Comparison of ENCODE assay signal across 8 cellular contexts in the genomic region with DNA sequence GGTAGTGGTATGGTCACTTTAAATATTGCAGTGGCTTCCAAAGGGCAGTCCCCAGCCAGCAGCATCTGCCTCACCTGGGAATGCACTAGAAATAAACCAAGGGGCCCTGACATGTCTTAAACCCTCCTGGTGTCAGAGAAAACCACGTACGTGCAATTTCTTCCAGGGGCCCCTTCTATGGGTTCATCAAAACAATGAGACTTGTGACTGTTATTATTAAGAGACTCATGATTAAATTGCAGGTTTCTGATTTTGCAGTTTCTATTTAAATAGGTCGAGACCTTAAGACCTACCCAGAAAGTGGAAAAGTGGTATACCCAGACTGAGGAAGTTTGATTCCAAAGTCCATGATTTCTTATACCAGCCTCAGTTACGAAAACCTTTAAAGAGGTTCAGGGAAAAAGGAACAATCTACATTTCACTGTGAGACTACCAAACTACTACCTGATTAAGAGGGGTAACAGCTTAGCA. TPM values are rescaled to one million over a fixed set of nuclear protein-coding genes. Genes with fewer than 3 reads are reported as not detected.
DNase-seq lines count a peak whose midpoint lies in the region; ATAC-seq and TF ChIP-seq lines count a peak whose summit lies in the region.

No MANE protein-coding gene starts in this region.

- no peaks in the 10 kb centered on the region for H3K9me3 ChIP-seq in iPS DF 6.9 (ENCODE audit: control insufficient read depth, insufficient read depth, low read length)

- H3K4me1 ChIP-seq in iPS DF 6.9 (ENCODE audit: control insufficient read depth, insufficient read depth, low read length) = no peaks in the 10 kb centered on the region

- peaks cover 29% of the 10 kb centered on the region; the same call in 1 of the 2 replicates for H3K36me3 ChIP-seq in iPS DF 6.9 (ENCODE audit: control insufficient read depth, insufficient read depth, low read length)

- DNase-seq in activated CD4-positive, alpha-beta T cell treated with anti-CD3 and anti-CD28 coated beads, Interleukin-2, amount 10 ng/mL, durations not matched to agents 7 days and 5 days = no peak
- no peak for DNase-seq in activated CD4-positive, alpha-beta T cell treated with anti-CD3 and anti-CD28 coated beads, Interleukin-2, amount 50 U/mL, for 4 hours
- DNase-seq in iPS DF 6.9 (ENCODE audit: low read depth, low spot score) (no peak), mucosa of gallbladder (ENCODE audit: low spot score) (no peak), hepatic stellate cell (ENCODE audit: low spot score) (no peak)
- DNase-seq in stimulated activated naive CD8-positive, alpha-beta T cell treated with anti-CD3 and anti-CD28 coated beads, Interleukin-15, amount 100 ng/mL, for 72 hours = no peak
- no peak for DNase-seq in stimulated activated CD4-positive, alpha-beta T cell treated with anti-CD3 and anti-CD28 coated beads, Interleukin-4, amount 100 ng/mL, for 1 hour

- peaks cover 78% of the 10 kb centered on the region for H3K4me1 Mint-ChIP-seq in activated CD4-positive, alpha-beta T cell treated with anti-CD3 and anti-CD28 coated beads, Interleukin-2, amount 10 ng/mL, durations not matched to agents 7 days and 5 days
- peaks cover 89% of the 10 kb centered on the region for H3K4me1 Mint-ChIP-seq in stimulated activated naive CD8-positive, alpha-beta T cell treated with anti-CD3 and anti-CD28 coated beads, Interleukin-15, amount 100 ng/mL, for 72 hours

- no peak overlapping the region for H3K27ac ChIP-seq in iPS DF 6.9 (ENCODE audit: low read length)

- no peak for ATAC-seq in stimulated activated naive CD8-positive, alpha-beta T cell treated with anti-CD3 and anti-CD28 coated beads, Interleukin-15, amount 100 ng/mL, for 72 hours

- no peaks in the 10 kb centered on the region for H3K9me3 Mint-ChIP-seq in activated CD4-positive, alpha-beta T cell treated with anti-CD3 and anti-CD28 coated beads, Interleukin-2, amount 10 ng/mL, durations not matched to agents 7 days and 5 days
- no peaks in the 10 kb centered on the region for H3K9me3 Mint-ChIP-seq in stimulated activated naive CD8-positive, alpha-beta T cell treated with anti-CD3 and anti-CD28 coated beads, Interleukin-15, amount 100 ng/mL, for 72 hours

- H3K27ac Mint-ChIP-seq in activated CD4-positive, alpha-beta T cell treated with anti-CD3 and anti-CD28 coated beads, Interleukin-2, amount 10 ng/mL, durations not matched to agents 7 days and 5 days = peak overlapping the region; percentile 98
- peak overlapping the region; percentile 98 to 100 for H3K27ac Mint-ChIP-seq in stimulated activated naive CD8-positive, alpha-beta T cell treated with anti-CD3 and anti-CD28 coated beads, Interleukin-15, amount 100 ng/mL, for 72 hours

- peak overlapping the region; percentile 99 for H3K4me3 Mint-ChIP-seq in activated CD4-positive, alpha-beta T cell treated with anti-CD3 and anti-CD28 coated beads, Interleukin-2, amount 10 ng/mL, durations not matched to agents 7 days and 5 days
- peak overlapping the region; percentile 98 to 100 for H3K4me3 Mint-ChIP-seq in stimulated activated naive CD8-positive, alpha-beta T cell treated with anti-CD3 and anti-CD28 coated beads, Interleukin-15, amount 100 ng/mL, for 72 hours

- WGBS in iPS DF 6.9 (ENCODE audit: insufficient coverage, insufficient read length) = no CpG with 5 or more reads among the region's 4 CpGs

- no peaks in the 10 kb centered on the region for H3K27me3 Mint-ChIP-seq in activated CD4-positive, alpha-beta T cell treated with anti-CD3 and anti-CD28 coated beads, Interleukin-2, amount 10 ng/mL, durations not matched to agents 7 days and 5 days
- H3K27me3 Mint-ChIP-seq in stimulated activated naive CD8-positive, alpha-beta T cell treated with anti-CD3 and anti-CD28 coated beads, Interleukin-15, amount 100 ng/mL, for 72 hours = no peaks in the 10 kb centered on the region

- CTCF ChIA-PET in activated CD4-positive, alpha-beta T cell treated with anti-CD3 and anti-CD28 coated beads, Interleukin-2, amount 10 ng/mL, durations not matched to agents 7 days and 5 days (lab: Charles Lee) = interaction anchor here (0.9 to 2.0 kb wide), 5 partner anchors 8 to 154 kb away, joined by 3 to 13 read pairs (median 3); a partner anchor contains a TSS

- peaks cover 70% of the 10 kb centered on the region for H3K36me3 Mint-ChIP-seq in activated CD4-positive, alpha-beta T cell treated with anti-CD3 and anti-CD28 coated beads, Interleukin-2, amount 10 ng/mL, durations not matched to agents 7 days and 5 days (ENCODE audit: low read depth)

- POLR2A ChIA-PET in activated CD4-positive, alpha-beta T cell treated with anti-CD3 and anti-CD28 coated beads, Interleukin-2, amount 10 ng/mL, durations not matched to agents 7 days and 5 days (lab: Charles Lee) = interaction anchor here (0.6 kb wide), 1 partner anchor 201 kb away, joined by 3 read pairs; no protein-coding TSS in a partner anchor

- TF ChIP-seq CTCF in WI38 (IDR thresholded peaks at IDR 0.05; ENCODE audit: low read depth, low read length) = no peak

- H3K4me3 ChIP-seq in WI38 (ENCODE audit: low read depth, low read length) = peak overlapping the region; percentile 70
- H3K4me3 ChIP-seq in iPS DF 6.9 (ENCODE audit: low read length) = peak overlapping the region; percentile 87; the same call in 1 of the 2 replicates

- no peaks in the 10 kb centered on the region for H3K27me3 ChIP-seq in iPS DF 6.9 (ENCODE audit: control insufficient read depth, insufficient read depth, low read length)

RNA-seq across cellular contexts. Expression of a gene that starts 0.7 kb away (rescaled TPM):
- 10 to 100 TPM; 36.6 to 37.5 TPM for total RNA-seq in activated CD4-positive, alpha-beta T cell treated with anti-CD3 and anti-CD28 coated beads, Interleukin-2, amount 10 ng/mL, durations not matched to agents 7 days and 5 days
- 16.9 TPM for total RNA-seq in mucosa of gallbladder

RNA-seq across cellular contexts. Expression of a gene that starts 8.5 kb away (rescaled TPM):
- 100 to 1,000 TPM; 797 to 802 TPM for total RNA-seq in activated CD4-positive, alpha-beta T cell treated with anti-CD3 and anti-CD28 coated beads, Interleukin-2, amount 10 ng/mL, durations not matched to agents 7 days and 5 days
- 815 TPM for total RNA-seq in mucosa of gallbladder

RNA-seq across cellular contexts. Expression of a gene that starts 9.2 kb away (rescaled TPM):
- 10 to 100 TPM; 45.4 to 48.1 TPM for total RNA-seq in activated CD4-positive, alpha-beta T cell treated with anti-CD3 and anti-CD28 coated beads, Interleukin-2, amount 10 ng/mL, durations not matched to agents 7 days and 5 days
- 29.7 TPM for total RNA-seq in mucosa of gallbladder

RNA-seq across cellular contexts. Expression of a gene that starts 48.7 kb away (rescaled TPM):
- total RNA-seq in activated CD4-positive, alpha-beta T cell treated with anti-CD3 and anti-CD28 coated beads, Interleukin-2, amount 10 ng/mL, durations not matched to agents 7 days and 5 days = under 1 TPM in 1 of 2 experiments, not detected in 1; 0.27 TPM
- 8.3 TPM for total RNA-seq in mucosa of gallbladder
